ENCODE assay signal across 11 cellular contexts in the genomic region with DNA sequence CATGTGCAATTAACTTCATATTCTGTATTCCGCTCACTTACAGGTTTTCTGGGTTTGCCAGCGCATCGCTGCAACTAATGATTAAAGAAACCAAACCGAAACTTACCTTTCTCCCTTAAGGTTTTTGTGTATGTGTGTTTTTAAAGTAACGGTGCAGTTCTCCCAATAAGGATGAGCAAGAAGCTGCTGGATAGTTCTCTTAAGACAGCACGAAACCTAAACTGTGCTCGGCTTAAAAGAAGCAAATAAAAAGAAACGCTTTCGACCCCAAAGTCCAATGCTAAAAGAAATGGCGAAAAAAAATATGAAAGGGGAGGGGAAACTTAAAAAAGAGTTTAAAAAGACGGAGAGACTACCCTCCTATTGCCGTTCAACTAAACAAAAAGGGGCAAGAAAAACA. TPM values are rescaled to one million over a fixed set of nuclear protein-coding genes. Genes with fewer than 3 reads are reported as not detected.
DNase-seq lines count a peak whose midpoint lies in the region; ATAC-seq, FAIRE-seq and TF ChIP-seq lines count a peak whose summit lies in the region.
"Had no signal": no experiment of that assay in that cellular context is flagged by ENCODE, and none has a peak within 500 bp of the region (broad histone marks: within the 10 kb centered on the region; RNA-seq: fewer than 3 reads in every experiment).

No MANE protein-coding gene starts in this region.

- intact Hi-C loops in stomach (cut with DNase I; ENCODE audit: low total_unique reads): no loop called here

- CTCF ChIA-PET in HEK293 (lab: Yijun Ruan, JAX): interaction anchor here (0.6 to 1.3 kb wide), 5 partner anchors 17 to 940 kb away, joined by 3 to 4 read pairs (median 3); no protein-coding TSS in a partner anchor

- H3K4me1 ChIP-seq in HEK293 (ENCODE audit: control insufficient read depth, insufficient read depth, low read length) (no peaks in the 10 kb centered on the region), stomach (peaks cover 10 to 51% (median 26%) of the 10 kb centered on the region in 4 donors)

- in situ Hi-C loops in astrocyte of the spinal cord (cut with HindIII; ENCODE audit: low sequenced_read_pairs): no loop called here

- TF ChIP-seq EP300 in stomach (IDR thresholded peaks at IDR 0.05): no peak

- H3K27ac ChIP-seq in HEK293 (ENCODE audit: extremely low read depth, low read depth, low read length) (peak overlapping the region; percentile 52; the same call in 1 of the 2 replicates), stomach (no peak overlapping the region)

- TF ChIP-seq CTCF in HEK293 (tag by site-specific recombination; IDR thresholded peaks at IDR 0.05): no peak
- no peak for TF ChIP-seq CTCF in astrocyte of the spinal cord (IDR thresholded peaks at IDR 0.05; ENCODE audit: low read depth, low read length)
- TF ChIP-seq CTCF in stomach (IDR thresholded peaks at IDR 0.05): no peak

- no peak for FAIRE-seq in GM19239 (lab: Jason Lieb, UNC)

- peak overlapping the region; percentile 50 for H3K4me3 ChIP-seq in HEK293 (ENCODE audit: low read depth, low read length)
- peak overlapping the region; percentile 51 for H3K4me3 ChIP-seq in astrocyte of the spinal cord (ENCODE audit: low read depth, low read length)
- peak overlapping the region; percentile 74 for H3K4me3 ChIP-seq in iPS-18c (ENCODE audit: insufficient read depth, low read depth, low read length)
- peak overlapping the region; percentile 26 to 40 (median 34) for H3K4me3 ChIP-seq in stomach

- ATAC-seq in HG02973 (IDR thresholded peaks at IDR 0.05; ENCODE audit: unreplicated experiment): no peak
- no peak for ATAC-seq in HG03097 (IDR thresholded peaks at IDR 0.05; ENCODE audit: low FRiP score, unreplicated experiment)

- POLR2A ChIA-PET in HEK293 (lab: Yijun Ruan, JAX): interaction anchor here (0.8 to 1.8 kb wide), 5 partner anchors 12 to 93 kb away, joined by 3 to 6 read pairs (median 5); no protein-coding TSS in a partner anchor

- H3K36me3 ChIP-seq in HEK293 (ENCODE audit: control insufficient read depth in 2 of 2, insufficient read depth in 1 of 2, low read length in 2 of 2) (no peaks in the 10 kb centered on the region), stomach (no peaks in the 10 kb centered on the region)

- H3K27me3 ChIP-seq in stomach: peaks cover 25 to 98% (median 75%) of the 10 kb centered on the region in 3 donors

- TF ChIP-seq POLR2A in stomach (IDR thresholded peaks at IDR 0.05): no peak

- WGBS in stomach, 5 donors: 4 to 5% (median 4%) methylated on average over 12 of the region's 12 CpGs

- H3K9me3 ChIP-seq in HEK293 (ENCODE audit: control insufficient read depth, insufficient read depth, low read depth, low read length) (no peaks in the 10 kb centered on the region), iPS-18c (ENCODE audit: control insufficient read depth, insufficient read depth, low read length) (peaks cover 2% of the 10 kb centered on the region), stomach (peaks cover 0 to 38% (median 5%) of the 10 kb centered on the region in 4 donors)

- DNase-seq in astrocyte of the spinal cord (ENCODE audit: low read depth, low spot score) (peak; percentile 62), stomach (no peak), NCI-H2081 (lab: John Stamatoyannopoulos, UW) (no peak), GM19239 (ENCODE audit: insufficient read length, low spot score) (no peak)
- DNase-seq: effector CD8-positive, alpha-beta T cell; GF-D8; NCI-H1048 had no signal

TF ChIP-seq in HEK293, 187 proteins besides CTCF, POLR2A, EP300 and RAD21 (continues in another document):
- TF ChIP-seq ZNF140 (tag by site-specific recombination; IDR thresholded peaks at IDR 0.05) (no peak), ZNF76 (tag by site-specific recombination; IDR thresholded peaks at IDR 0.05; ENCODE audit: borderline replicate concordance, low read depth) (no peak), ZNF324 (tag by site-specific recombination; IDR thresholded peaks at IDR 0.05) (no peak), ZNF2 (tag by site-specific recombination; IDR thresholded peaks at IDR 0.05) (no peak), ZNF670 (tag by site-specific recombination; IDR thresholded peaks at IDR 0.05; ENCODE audit: low read depth) (no peak), KLF10 (tag by site-specific recombination; IDR thresholded peaks at IDR 0.05) (no peak), ZNF335 (tag by site-specific recombination; conservative IDR thresholded peaks at IDR 0.05) (no peak), IKZF3 (tag by site-specific recombination; IDR thresholded peaks at IDR 0.05) (no peak), ZNF596 (tag by site-specific recombination; IDR thresholded peaks at IDR 0.05) (no peak), ZNF654 (tag by site-specific recombination; IDR thresholded peaks at IDR 0.05; ENCODE audit: low read depth) (no peak)
- TF ChIP-seq, protein P1, sequence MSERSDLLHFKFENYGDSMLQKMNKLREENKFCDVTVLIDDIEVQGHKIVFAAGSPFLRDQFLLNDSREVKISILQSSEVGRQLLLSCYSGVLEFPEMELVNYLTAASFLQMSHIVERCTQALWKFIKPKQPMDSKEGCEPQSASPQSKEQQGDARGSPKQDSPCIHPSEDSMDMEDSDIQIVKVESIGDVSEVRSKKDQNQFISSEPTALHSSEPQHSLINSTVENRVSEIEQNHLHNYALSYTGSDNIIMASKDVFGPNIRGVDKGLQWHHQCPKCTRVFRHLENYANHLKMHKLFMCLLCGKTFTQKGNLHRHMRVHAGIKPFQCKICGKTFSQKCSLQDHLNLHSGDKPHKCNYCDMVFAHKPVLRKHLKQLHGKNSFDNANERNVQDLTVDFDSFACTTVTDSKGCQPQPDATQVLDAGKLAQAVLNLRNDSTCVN (tag by site-specific recombination; optimal IDR thresholded peaks at IDR 0.05): no peak
- TF ChIP-seq, protein P2, sequence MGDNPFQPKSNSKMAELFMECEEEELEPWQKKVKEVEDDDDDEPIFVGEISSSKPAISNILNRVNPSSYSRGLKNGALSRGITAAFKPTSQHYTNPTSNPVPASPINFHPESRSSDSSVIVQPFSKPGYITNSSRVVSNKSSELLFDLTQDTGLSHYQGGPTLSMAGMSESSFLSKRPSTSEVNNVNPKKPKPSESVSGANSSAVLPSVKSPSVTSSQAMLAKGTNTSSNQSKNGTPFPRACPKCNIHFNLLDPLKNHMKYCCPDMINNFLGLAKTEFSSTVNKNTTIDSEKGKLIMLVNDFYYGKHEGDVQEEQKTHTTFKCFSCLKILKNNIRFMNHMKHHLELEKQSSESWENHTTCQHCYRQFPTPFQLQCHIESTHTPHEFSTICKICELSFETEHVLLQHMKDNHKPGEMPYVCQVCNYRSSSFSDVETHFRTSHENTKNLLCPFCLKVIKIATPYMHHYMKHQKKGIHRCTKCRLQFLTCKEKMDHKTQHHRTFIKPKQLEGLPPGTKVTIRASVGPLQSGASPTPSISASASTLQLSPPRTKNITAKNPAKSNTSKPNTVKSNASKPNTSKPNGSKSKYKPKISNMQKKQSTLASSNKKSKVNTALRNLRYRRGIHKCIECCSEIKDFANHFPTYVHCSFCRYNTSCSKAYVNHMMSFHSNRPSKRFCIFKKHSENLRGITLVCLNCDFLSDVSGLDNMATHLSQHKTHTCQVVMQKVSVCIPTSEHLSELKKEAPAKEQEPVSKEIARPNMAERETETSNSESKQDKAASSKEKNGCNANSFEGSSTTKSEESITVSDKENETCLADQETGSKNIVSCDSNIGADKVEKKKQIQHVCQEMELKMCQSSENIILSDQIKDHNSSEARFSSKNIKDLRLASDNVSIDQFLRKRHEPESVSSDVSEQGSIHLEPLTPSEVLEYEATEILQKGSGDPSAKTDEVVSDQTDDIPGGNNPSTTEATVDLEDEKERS (tag by site-specific recombination; IDR thresholded peaks at IDR 0.05): no peak
- TF ChIP-seq, protein P3, sequence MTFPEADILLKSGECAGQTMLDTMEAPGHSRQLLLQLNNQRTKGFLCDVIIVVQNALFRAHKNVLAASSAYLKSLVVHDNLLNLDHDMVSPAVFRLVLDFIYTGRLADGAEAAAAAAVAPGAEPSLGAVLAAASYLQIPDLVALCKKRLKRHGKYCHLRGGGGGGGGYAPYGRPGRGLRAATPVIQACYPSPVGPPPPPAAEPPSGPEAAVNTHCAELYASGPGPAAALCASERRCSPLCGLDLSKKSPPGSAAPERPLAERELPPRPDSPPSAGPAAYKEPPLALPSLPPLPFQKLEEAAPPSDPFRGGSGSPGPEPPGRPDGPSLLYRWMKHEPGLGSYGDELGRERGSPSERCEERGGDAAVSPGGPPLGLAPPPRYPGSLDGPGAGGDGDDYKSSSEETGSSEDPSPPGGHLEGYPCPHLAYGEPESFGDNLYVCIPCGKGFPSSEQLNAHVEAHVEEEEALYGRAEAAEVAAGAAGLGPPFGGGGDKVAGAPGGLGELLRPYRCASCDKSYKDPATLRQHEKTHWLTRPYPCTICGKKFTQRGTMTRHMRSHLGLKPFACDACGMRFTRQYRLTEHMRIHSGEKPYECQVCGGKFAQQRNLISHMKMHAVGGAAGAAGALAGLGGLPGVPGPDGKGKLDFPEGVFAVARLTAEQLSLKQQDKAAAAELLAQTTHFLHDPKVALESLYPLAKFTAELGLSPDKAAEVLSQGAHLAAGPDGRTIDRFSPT (tag by site-specific recombination; IDR thresholded peaks at IDR 0.05): no peak
- TF ChIP-seq, protein P4, sequence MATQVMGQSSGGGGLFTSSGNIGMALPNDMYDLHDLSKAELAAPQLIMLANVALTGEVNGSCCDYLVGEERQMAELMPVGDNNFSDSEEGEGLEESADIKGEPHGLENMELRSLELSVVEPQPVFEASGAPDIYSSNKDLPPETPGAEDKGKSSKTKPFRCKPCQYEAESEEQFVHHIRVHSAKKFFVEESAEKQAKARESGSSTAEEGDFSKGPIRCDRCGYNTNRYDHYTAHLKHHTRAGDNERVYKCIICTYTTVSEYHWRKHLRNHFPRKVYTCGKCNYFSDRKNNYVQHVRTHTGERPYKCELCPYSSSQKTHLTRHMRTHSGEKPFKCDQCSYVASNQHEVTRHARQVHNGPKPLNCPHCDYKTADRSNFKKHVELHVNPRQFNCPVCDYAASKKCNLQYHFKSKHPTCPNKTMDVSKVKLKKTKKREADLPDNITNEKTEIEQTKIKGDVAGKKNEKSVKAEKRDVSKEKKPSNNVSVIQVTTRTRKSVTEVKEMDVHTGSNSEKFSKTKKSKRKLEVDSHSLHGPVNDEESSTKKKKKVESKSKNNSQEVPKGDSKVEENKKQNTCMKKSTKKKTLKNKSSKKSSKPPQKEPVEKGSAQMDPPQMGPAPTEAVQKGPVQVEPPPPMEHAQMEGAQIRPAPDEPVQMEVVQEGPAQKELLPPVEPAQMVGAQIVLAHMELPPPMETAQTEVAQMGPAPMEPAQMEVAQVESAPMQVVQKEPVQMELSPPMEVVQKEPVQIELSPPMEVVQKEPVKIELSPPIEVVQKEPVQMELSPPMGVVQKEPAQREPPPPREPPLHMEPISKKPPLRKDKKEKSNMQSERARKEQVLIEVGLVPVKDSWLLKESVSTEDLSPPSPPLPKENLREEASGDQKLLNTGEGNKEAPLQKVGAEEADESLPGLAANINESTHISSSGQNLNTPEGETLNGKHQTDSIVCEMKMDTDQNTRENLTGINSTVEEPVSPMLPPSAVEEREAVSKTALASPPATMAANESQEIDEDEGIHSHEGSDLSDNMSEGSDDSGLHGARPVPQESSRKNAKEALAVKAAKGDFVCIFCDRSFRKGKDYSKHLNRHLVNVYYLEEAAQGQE (tag by site-specific recombination; IDR thresholded peaks at IDR 0.05): no peak

RNA-seq across cellular contexts. Expression of a gene that starts 0.3 kb away (rescaled TPM):
- 1 to 10 TPM in 1 of 5 donors, not detected in 4; 1.1 TPM for total RNA-seq in stomach
- polyA plus RNA-seq in stomach: under 1 TPM in 2 of 3 donors, not detected in 1; 0.06 to 0.18 TPM
